Comparison of ENCODE assay signal across 8 cellular contexts in the genomic region with DNA sequence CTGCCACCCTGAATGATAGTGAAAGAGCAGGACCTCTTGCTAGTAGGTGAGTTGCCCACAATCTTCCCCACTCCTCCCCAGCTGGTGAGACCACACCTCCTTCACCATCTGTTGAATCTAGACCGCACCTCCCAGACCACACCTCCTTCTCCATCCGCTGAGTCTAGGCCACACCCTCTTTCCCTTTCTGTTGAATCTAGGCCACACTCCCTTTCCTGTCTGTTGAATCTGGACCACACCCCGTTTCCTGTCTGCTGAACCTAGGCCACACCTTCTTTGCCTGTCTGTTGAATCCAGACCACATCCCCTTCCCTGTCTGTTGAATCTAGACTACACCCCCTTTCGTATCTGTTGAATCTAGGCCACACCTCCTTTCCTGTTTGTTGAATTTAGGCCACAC.
DNase-seq lines count a peak whose midpoint lies in the region; ATAC-seq and TF ChIP-seq lines count a peak whose summit lies in the region.

No MANE protein-coding gene starts in this region.

- H3K4me3 ChIP-seq in Caco-2 (ENCODE audit: low read depth, low read length): no peak overlapping the region
- no peak overlapping the region for H3K4me3 ChIP-seq in mucosa of descending colon
- no peak overlapping the region for H3K4me3 ChIP-seq in coronary artery

- DNase-seq in Caco-2 (peak in 1 of 2 experiments; percentile 51), M059J (ENCODE audit: low read depth) (peak; percentile 4), mucosa of descending colon (peak; percentile 32 to 52 (median 46)), cerebellar nuclear complex (lab: John Stamatoyannopoulos, UW) (no peak), coronary artery (ENCODE audit: low spot score) (no peak), cerebellar cortex (ENCODE audit: low spot score) (no peak)
- DNase-seq in activated CD8-positive, alpha-beta memory T cell treated with anti-CD3 and anti-CD28 coated beads for 4 hours (ENCODE audit: low read depth in 2 of 2): peak; percentile 2 to 7

- ATAC-seq in GM21423 (IDR thresholded peaks at IDR 0.05; ENCODE audit: unreplicated experiment) (peak; percentile 75), mucosa of descending colon (peak; percentile 85)

- H3K36me3 ChIP-seq in Caco-2 (ENCODE audit: control insufficient read depth, insufficient read depth, low read length): no peaks in the 10 kb centered on the region
- no peaks in the 10 kb centered on the region for H3K36me3 ChIP-seq in mucosa of descending colon (ENCODE audit: low read depth)

- no peaks in the 10 kb centered on the region for H3K27me3 Mint-ChIP-seq in Caco-2 (ENCODE audit: insufficient read depth, unreplicated experiment)

- no peak overlapping the region for H3K27ac ChIP-seq in coronary artery

- no peaks in the 10 kb centered on the region for H3K27me3 ChIP-seq in Caco-2 (replicated peaks; ENCODE audit: control insufficient read depth, insufficient read depth, low read length)

- peak overlapping the region; percentile 16 for H3K27ac Mint-ChIP-seq in Caco-2 (ENCODE audit: unreplicated experiment)

- CTCF ChIA-PET in Caco-2 (lab: Charles Lee): no interaction called here

- H3K4me1 ChIP-seq in Caco-2: peaks cover 5% of the 10 kb centered on the region
- no peaks in the 10 kb centered on the region for H3K4me1 ChIP-seq in mucosa of descending colon (ENCODE audit: low read depth)

- H3K4me3 Mint-ChIP-seq in Caco-2 (ENCODE audit: unreplicated experiment): no peak overlapping the region

- TF ChIP-seq CTCF in Caco-2 (IDR thresholded peaks at IDR 0.05; ENCODE audit: insufficient read depth in 1 of 2, low read depth in 1 of 2, low read length in 1 of 2, severe bottlenecking in 1 of 2, unreplicated experiment in 1 of 2) (no peak), mucosa of descending colon (IDR thresholded peaks at IDR 0.05) (no peak), coronary artery (IDR thresholded peaks at IDR 0.05) (no peak)

- BruUV-seq in Caco-2 (replicated peaks; lab: Mats Ljungman, UMichigan): no TSS peak

- intact Hi-C loops in Caco-2 (cut with micrococcal nuclease; ENCODE audit: unreplicated experiment) (no loop called here), mucosa of descending colon (cut with DNase I, micrococcal nuclease) (no loop called here)

- POLR2A ChIA-PET in Caco-2 (lab: Charles Lee): interaction anchor here (0.6 kb wide), 1 partner anchor 25 kb away, joined by 8 read pairs; no protein-coding TSS in a partner anchor

- H3K9me3 Mint-ChIP-seq in Caco-2 (ENCODE audit: unreplicated experiment): peaks cover 9% of the 10 kb centered on the region

- peaks cover 7% of the 10 kb centered on the region for H3K4me1 Mint-ChIP-seq in Caco-2 (ENCODE audit: low read depth, unreplicated experiment)

- no peaks in the 10 kb centered on the region for H3K9me3 ChIP-seq in Caco-2
- H3K9me3 ChIP-seq in mucosa of descending colon: no peaks in the 10 kb centered on the region

- no peaks in the 10 kb centered on the region for H3K36me3 Mint-ChIP-seq in Caco-2 (ENCODE audit: insufficient read depth, unreplicated experiment)

Comparison
In these comparisons a context has a peak if more than half of its experiments do, and no peak if none do; other contexts are left out.
1. DNase-seq: peak in M059J (single experiment), activated CD8-positive, alpha-beta memory T cell treated with anti-CD3 and anti-CD28 coated beads for 4 hours (2 of 2) and mucosa of descending colon (3 of 3); none in cerebellar nuclear complex (0 of 2), coronary artery (single experiment) and cerebellar cortex (single experiment).